Comparison of ENCODE assay signal across 1 cellular context in genomic region chr13:95044452-95045205, GRCh38.
A peak's percentile ranks its signal among the peaks of the same experiment; 100 is the strongest.
TF ChIP-seq lines count a peak whose summit lies in the region.

No MANE protein-coding gene starts in this region.

TF ChIP-seq in HepG2, 621 proteins besides CTCF, POLR2A, EP300 and RAD21 (continued from another document and continues in another):
- TF ChIP-seq ZNF292 (CRISPR knock-in tag; IDR thresholded peaks at IDR 0.05; ENCODE audit: borderline replicate concordance, low read depth) (no peak), ATRX (CRISPR knock-in tag; IDR thresholded peaks at IDR 0.05; ENCODE audit: borderline replicate concordance) (no peak), ZNF343 (CRISPR knock-in tag; IDR thresholded peaks at IDR 0.05) (no peak), GABPB1 (CRISPR knock-in tag; IDR thresholded peaks at IDR 0.05) (no peak), ZNF124 (CRISPR knock-in tag; IDR thresholded peaks at IDR 0.05) (no peak), ZNF225 (CRISPR knock-in tag; IDR thresholded peaks at IDR 0.05) (no peak), ZNF574 (CRISPR knock-in tag; IDR thresholded peaks at IDR 0.05) (no peak), ZBTB7B (CRISPR knock-in tag; IDR thresholded peaks at IDR 0.05) (no peak), ZBTB4 (CRISPR knock-in tag; IDR thresholded peaks at IDR 0.05; ENCODE audit: borderline replicate concordance) (no peak), HMG20A (CRISPR knock-in tag; IDR thresholded peaks at IDR 0.05; ENCODE audit: borderline replicate concordance) (peak; percentile 73; the same call in 1 of the 2 replicates), TRIM22 (IDR thresholded peaks at IDR 0.05) (no peak), ZFY (CRISPR knock-in tag; IDR thresholded peaks at IDR 0.05) (no peak), NFKBIZ (CRISPR knock-in tag; IDR thresholded peaks at IDR 0.05) (no peak), ADNP (CRISPR knock-in tag; IDR thresholded peaks at IDR 0.05) (no peak), ZNF652 (CRISPR knock-in tag; IDR thresholded peaks at IDR 0.05; ENCODE audit: borderline replicate concordance, low read depth) (no peak), HOXA9 (CRISPR knock-in tag; IDR thresholded peaks at IDR 0.05; ENCODE audit: borderline replicate concordance) (no peak), THRA (CRISPR knock-in tag; IDR thresholded peaks at IDR 0.05; ENCODE audit: borderline replicate concordance) (0 out of 2 replicates have a peak, but pooled peaks have one; percentile 49), GATAD2A (CRISPR knock-in tag; IDR thresholded peaks at IDR 0.05) (peak; percentile 65), ZBTB39 (CRISPR knock-in tag; IDR thresholded peaks at IDR 0.05) (no peak), HDAC2 (CRISPR knock-in tag; IDR thresholded peaks at IDR 0.05) (peak; percentile 38; the same call in 1 of the 2 replicates), ZNF607 (CRISPR knock-in tag; IDR thresholded peaks at IDR 0.05; ENCODE audit: borderline replicate concordance) (no peak), HES4 (CRISPR knock-in tag; IDR thresholded peaks at IDR 0.05; ENCODE audit: borderline replicate concordance) (no peak), CSRNP2 (CRISPR knock-in tag; conservative IDR thresholded peaks at IDR 0.05; ENCODE audit: low read depth) (no peak), ZNF17 (CRISPR knock-in tag; IDR thresholded peaks at IDR 0.05) (no peak), POLR2AphosphoS2 (IDR thresholded peaks at IDR 0.05; ENCODE audit: low read depth, low read length) (no peak), USF2 (IDR thresholded peaks at IDR 0.05; ENCODE audit: low read depth, low read length) (no peak), USF2 (CRISPR knock-in tag; IDR thresholded peaks at IDR 0.05; ENCODE audit: borderline replicate concordance) (peak; percentile 52; the same call in 1 of the 2 replicates), ZFP90 (CRISPR knock-in tag; IDR thresholded peaks at IDR 0.05; ENCODE audit: borderline replicate concordance) (no peak), ZGPAT (CRISPR knock-in tag; IDR thresholded peaks at IDR 0.05) (0 out of 2 replicates have a peak, but pooled peaks have one; percentile 30), THAP11 (CRISPR knock-in tag; IDR thresholded peaks at IDR 0.05) (no peak), ARNT2 (CRISPR knock-in tag; IDR thresholded peaks at IDR 0.05; ENCODE audit: low read depth) (no peak), MXD4 (CRISPR knock-in tag; IDR thresholded peaks at IDR 0.05) (no peak), STAT6 (CRISPR knock-in tag; IDR thresholded peaks at IDR 0.05; ENCODE audit: borderline replicate concordance) (no peak), NONO (IDR thresholded peaks at IDR 0.05) (no peak), NONO (CRISPR knock-in tag; conservative IDR thresholded peaks at IDR 0.05) (no peak), HHEX (CRISPR knock-in tag; IDR thresholded peaks at IDR 0.05) (peak; percentile 79), ZNF558 (CRISPR knock-in tag; IDR thresholded peaks at IDR 0.05; ENCODE audit: borderline replicate concordance) (no peak), ZBTB2 (CRISPR knock-in tag; IDR thresholded peaks at IDR 0.05; ENCODE audit: low read depth) (no peak), FOXP1 (IDR thresholded peaks at IDR 0.05) (no peak), FOXP1 (CRISPR knock-in tag; IDR thresholded peaks at IDR 0.05) (peak; percentile 71), KLF6 (CRISPR knock-in tag; IDR thresholded peaks at IDR 0.05) (no peak), BCL6 (CRISPR knock-in tag; IDR thresholded peaks at IDR 0.05) (0 out of 2 replicates have a peak, but pooled peaks have one; percentile 43), SIX1 (CRISPR knock-in tag; IDR thresholded peaks at IDR 0.05; ENCODE audit: borderline replicate concordance) (peak; percentile 90; the same call in 1 of the 2 replicates)
